ENCODE assay signal across 16 cellular contexts in genomic region chr12:58509116-58509885, GRCh38.
DNase-seq lines count a peak whose midpoint lies in the region; ATAC-seq, FAIRE-seq and TF ChIP-seq lines count a peak whose summit lies in the region.
"Had no signal": no experiment of that assay in that cellular context is flagged by ENCODE, and none has a peak within 500 bp of the region (broad histone marks: within the 10 kb centered on the region; RNA-seq: fewer than 3 reads in every experiment).

No MANE protein-coding gene starts in this region.

- BruUV-seq in mammary epithelial cell (replicated peaks; lab: Mats Ljungman, UMichigan), result no TSS peak

- DNase-seq in ELR (ENCODE audit: low read depth), result peak; percentile 96
- peak; percentile 70 for DNase-seq in NCI-H460 (ENCODE audit: extremely low read depth, low read depth)
- DNase-seq in mammary epithelial cell, result peak; percentile 91
- DNase-seq in keratinocyte (ENCODE audit: low read depth, low spot score), result no peak
- no peak for DNase-seq in adrenal gland
- DNase-seq in activated T-cell treated with anti-CD3 and anti-CD28 coated beads for 4 hours, result no peak
- DNase-seq: activated naive CD4-positive, alpha-beta T cell treated with anti-CD3 and anti-CD28 coated beads, Interleukin-2, amount 50 U/mL, for 16 hours; DMS153; effector CD8-positive, alpha-beta T cell; NCI-H1048; NCI-H2171; nephron progenitor cell; SHP77 had no signal

- H3K27ac ChIP-seq in mammary epithelial cell (ENCODE audit: insufficient read depth, low read depth, low read length) (peak overlapping the region; percentile 73), keratinocyte (ENCODE audit: control insufficient read depth, insufficient read depth, low read length) (peak overlapping the region; percentile 40), adrenal gland (no peak overlapping the region)
- H3K27ac ChIP-seq: BLaER1 had no signal

- H4K20me1 ChIP-seq in mammary epithelial cell (ENCODE audit: insufficient read depth, low read length) (no peaks in the 10 kb centered on the region), keratinocyte (ENCODE audit: control insufficient read depth, extremely low read depth, insufficient read depth, low read length) (no peaks in the 10 kb centered on the region)
- H4K20me1 ChIP-seq: BLaER1 had no signal

- H3K27me3 ChIP-seq in mammary epithelial cell (ENCODE audit: insufficient read depth, low read length) (no peaks in the 10 kb centered on the region), keratinocyte (ENCODE audit: control insufficient read depth, extremely low read depth, insufficient read depth, low read length) (no peaks in the 10 kb centered on the region), adrenal gland (no peaks in the 10 kb centered on the region)
- H3K27me3 ChIP-seq: BLaER1 had no signal

- CTCF ChIA-PET in mammary epithelial cell (lab: Charles Lee; ENCODE audit: low non-redundant PET), result no interaction called here

- no peaks in the 10 kb centered on the region for H3K36me3 ChIP-seq in mammary epithelial cell (ENCODE audit: insufficient read depth, low read length)
- no peaks in the 10 kb centered on the region for H3K36me3 ChIP-seq in keratinocyte (ENCODE audit: control insufficient read depth in 2 of 2, extremely low read depth in 1 of 2, insufficient read depth in 2 of 2, low read length in 2 of 2)
- no peaks in the 10 kb centered on the region for H3K36me3 ChIP-seq in adrenal gland (replicated peaks in 1 of 2)
- H3K36me3 ChIP-seq: BLaER1 had no signal

- in situ Hi-C loops in mammary epithelial cell (cut with MboI; ENCODE audit: low sequenced_read_pairs in 2 of 2), result no loop called here

- H3K9me1 ChIP-seq in keratinocyte (ENCODE audit: control insufficient read depth, extremely low read depth, insufficient read depth, low read length), result no peaks in the 10 kb centered on the region

- ATAC-seq in GM18867 (IDR thresholded peaks at IDR 0.05; ENCODE audit: unreplicated experiment) (no peak), HG02610 (IDR thresholded peaks at IDR 0.05; ENCODE audit: unreplicated experiment) (no peak)

- H2AFZ ChIP-seq in mammary epithelial cell (ENCODE audit: low read depth, low read length) (peak overlapping the region; percentile 66), keratinocyte (ENCODE audit: control insufficient read depth, low read length) (no peak overlapping the region)

- H3K4me2 ChIP-seq in mammary epithelial cell (ENCODE audit: insufficient read depth, low read depth, low read length), result peak overlapping the region; percentile 22
- H3K4me2 ChIP-seq in keratinocyte (ENCODE audit: control insufficient read depth, extremely low read depth, insufficient read depth, low read depth, low read length), result no peak overlapping the region
- H3K4me2 ChIP-seq: BLaER1 had no signal

- no peak overlapping the region for H3K4me3 ChIP-seq in mammary epithelial cell (replicated peaks in 1 of 3; ENCODE audit: insufficient read depth in 1 of 3, low read depth in 2 of 3, low read length in 3 of 3)
- H3K4me3 ChIP-seq in keratinocyte (ENCODE audit: control insufficient read depth in 2 of 3, extremely low read depth in 1 of 3, insufficient read depth in 2 of 3, low read depth in 1 of 3, low read length in 3 of 3), result no peak overlapping the region
- no peak overlapping the region for H3K4me3 ChIP-seq in adrenal gland
- H3K4me3 ChIP-seq: BLaER1 had no signal

- intact Hi-C loops in mammary epithelial cell (cut with micrococcal nuclease), result no loop called here
- intact Hi-C loops in adrenal gland (cut with DNase I), result no loop called here

- H3K9me3 ChIP-seq in mammary epithelial cell (replicated peaks; ENCODE audit: insufficient read depth, low read length), result peaks cover 13% of the 10 kb centered on the region
- peaks cover 2% of the 10 kb centered on the region for H3K9me3 ChIP-seq in keratinocyte (ENCODE audit: control insufficient read depth, low read depth, low read length)
- no peaks in the 10 kb centered on the region for H3K9me3 ChIP-seq in adrenal gland (replicated peaks in 1 of 3)

- H3K9ac ChIP-seq in mammary epithelial cell (ENCODE audit: insufficient read depth, low read length) (no peak overlapping the region), keratinocyte (ENCODE audit: control insufficient read depth, extremely low read depth, insufficient read depth, low read length) (no peak overlapping the region)
- H3K9ac ChIP-seq: BLaER1 had no signal

- peaks cover 26% of the 10 kb centered on the region for H3K4me1 ChIP-seq in mammary epithelial cell (ENCODE audit: insufficient read depth, low read length)
- H3K4me1 ChIP-seq in keratinocyte (ENCODE audit: control insufficient read depth, extremely low read depth, insufficient read depth, low read length), result peaks cover 11% of the 10 kb centered on the region
- peaks cover 0 to 4% of the 10 kb centered on the region in 2 donors for H3K4me1 ChIP-seq in adrenal gland (replicated peaks in 1 of 2)
- H3K4me1 ChIP-seq: BLaER1 had no signal

- 49% methylated on average over 5 of the region's 5 CpGs for WGBS in mammary epithelial cell (ENCODE audit: low coverage, missing lambda C conversion rate)
- WGBS in adrenal gland, 4 donors, result 65 to 82% (median 78%) methylated on average over 5 of the region's 5 CpGs

- dilution Hi-C loops in mammary epithelial cell (cut with HindIII; ENCODE audit: low sequenced_read_pairs) (no loop called here), keratinocyte (cut with MboI; ENCODE audit: extremely low pct_ligation_motif_present, low sequenced_read_pairs) (no loop called here)

- no peak for TF ChIP-seq CTCF in mammary epithelial cell (conservative IDR thresholded peaks at IDR 0.05 in 1 of 2, IDR thresholded peaks at IDR 0.05 in 1 of 2; ENCODE audit: extremely low read depth in 1 of 2, insufficient read depth in 1 of 2, low read depth in 1 of 2, low read length in 2 of 2)
- TF ChIP-seq CTCF in keratinocyte (optimal IDR thresholded peaks at IDR 0.05 in 1 of 3, IDR thresholded peaks at IDR 0.05 in 1 of 3, conservative IDR thresholded peaks at IDR 0.05 in 1 of 3; ENCODE audit: extremely low read depth in 1 of 3, insufficient read depth in 2 of 3, low read length in 3 of 3), result no peak
- TF ChIP-seq CTCF in adrenal gland (IDR thresholded peaks at IDR 0.05), result no peak

- peak; percentile 55 for FAIRE-seq in keratinocyte (lab: Jason Lieb, UNC)

- H3K79me2 ChIP-seq in mammary epithelial cell (ENCODE audit: insufficient read depth, low read length), result no peaks in the 10 kb centered on the region
- no peaks in the 10 kb centered on the region for H3K79me2 ChIP-seq in keratinocyte (ENCODE audit: control insufficient read depth, insufficient read depth, low read length)

- TF ChIP-seq POLR2A in adrenal gland (IDR thresholded peaks at IDR 0.05), result no peak

Comparison
In these comparisons a context has a peak if more than half of its experiments do, and no peak if none do; other contexts are left out.
1. DNase-seq: peak in ELR (single experiment), NCI-H460 (single experiment) and mammary epithelial cell (single experiment); none in keratinocyte (single experiment), adrenal gland (0 of 7) and activated T-cell treated with anti-CD3 and anti-CD28 coated beads for 4 hours (single experiment).
2. H3K27ac ChIP-seq: peak in mammary epithelial cell (single experiment) and keratinocyte (single experiment); none in adrenal gland (0 of 5).